ENCODE assay signal across 1 cellular context in the genomic region with DNA sequence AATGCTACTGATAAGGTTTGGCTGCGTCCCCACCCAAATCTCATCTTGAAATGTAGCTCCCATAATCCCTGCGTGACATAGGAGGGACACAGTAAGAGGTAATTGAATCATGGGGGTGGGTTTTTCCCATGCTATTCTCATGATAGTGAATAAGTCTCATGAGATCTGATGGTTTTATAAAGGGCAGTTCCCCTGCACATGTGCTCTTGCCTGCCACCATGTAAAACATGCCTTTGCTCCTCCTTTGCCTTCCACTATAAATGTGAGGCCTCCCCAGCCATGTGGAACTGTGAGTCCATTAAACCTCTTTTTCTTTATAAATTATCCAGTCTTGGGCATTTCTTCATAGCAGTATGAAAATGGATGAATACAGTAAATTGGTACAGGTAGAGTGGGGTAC. TPM values are rescaled to one million over a fixed set of nuclear protein-coding genes. Genes with fewer than 3 reads are reported as not detected.
"Had no signal": no experiment of that assay in that cellular context is flagged by ENCODE, and none has a peak within 500 bp of the region (broad histone marks: within the 10 kb centered on the region; RNA-seq: fewer than 3 reads in every experiment).

No MANE protein-coding gene starts in this region.

RNA-seq across cellular contexts. Expression of a gene that starts 20.2 kb away (rescaled TPM):
- total RNA-seq: G401 had no signal
